In the genomic region with DNA sequence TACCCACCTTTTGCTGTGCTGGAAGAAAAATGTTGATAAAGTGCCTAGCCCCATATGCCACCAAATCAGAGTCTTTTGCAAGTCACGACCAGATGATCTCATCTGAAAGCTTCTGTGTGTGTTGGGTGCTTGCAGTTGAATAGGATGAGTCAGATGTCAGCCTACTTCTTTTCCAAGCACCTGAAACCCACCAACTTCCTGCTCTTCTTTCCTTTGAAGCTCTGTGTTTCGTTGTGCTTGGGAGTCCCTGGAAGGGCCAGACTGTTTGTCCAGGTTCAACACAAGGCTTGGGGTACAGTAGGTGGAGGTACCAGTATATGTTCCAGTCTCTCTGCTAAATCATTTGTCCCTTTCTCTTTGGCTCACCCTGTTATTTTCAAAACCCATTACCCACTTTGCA, we compare ENCODE assay signal across 8 cellular contexts. TPM values are rescaled to one million over a fixed set of nuclear protein-coding genes. Genes with fewer than 3 reads are reported as not detected.
DNase-seq lines count a peak whose midpoint lies in the region; ATAC-seq and TF ChIP-seq lines count a peak whose summit lies in the region.
"Had no signal": no experiment of that assay in that cellular context is flagged by ENCODE, and none has a peak within 500 bp of the region (broad histone marks: within the 10 kb centered on the region; RNA-seq: fewer than 3 reads in every experiment).

No MANE protein-coding gene starts in this region.

- H3K36me3 Mint-ChIP-seq in CD8-positive, alpha-beta T cell, result no peaks in the 10 kb centered on the region
- no peaks in the 10 kb centered on the region for H3K36me3 Mint-ChIP-seq in naive thymus-derived CD8-positive, alpha-beta T cell
- H3K36me3 Mint-ChIP-seq in glutamatergic neuron (ENCODE audit: unreplicated experiment) (no peaks in the 10 kb centered on the region), progenitor cell of endocrine pancreas (ENCODE audit: insufficient read depth) (no peaks in the 10 kb centered on the region)

- H3K27me3 ChIP-seq in CD8-positive, alpha-beta T cell (ENCODE audit: insufficient read depth, low read length), result no peaks in the 10 kb centered on the region

- CTCF ChIA-PET in CD8-positive, alpha-beta T cell (lab: Charles Lee), result interaction anchor here (0.7 kb wide), 1 partner anchor 9 kb away, joined by 3 read pairs; no protein-coding TSS in a partner anchor
- CTCF ChIA-PET in HEK293 (lab: Yijun Ruan, JAX), result interaction anchor here (0.9 to 1.3 kb wide), 2 partner anchors 12 to 39 kb away, joined by 3 to 5 read pairs; no protein-coding TSS in a partner anchor

- H3K27me3 Mint-ChIP-seq in CD8-positive, alpha-beta T cell (ENCODE audit: low read depth), result no peaks in the 10 kb centered on the region
- H3K27me3 Mint-ChIP-seq in naive thymus-derived CD8-positive, alpha-beta T cell, result no peaks in the 10 kb centered on the region
- peaks cover 10% of the 10 kb centered on the region for H3K27me3 Mint-ChIP-seq in glutamatergic neuron (ENCODE audit: unreplicated experiment)
- peaks cover 13% of the 10 kb centered on the region for H3K27me3 Mint-ChIP-seq in progenitor cell of endocrine pancreas

- no peak overlapping the region for H3K4me3 Mint-ChIP-seq in CD8-positive, alpha-beta T cell
- no peak overlapping the region for H3K4me3 Mint-ChIP-seq in naive thymus-derived CD8-positive, alpha-beta T cell
- H3K4me3 Mint-ChIP-seq in glutamatergic neuron (ENCODE audit: unreplicated experiment) (no peak overlapping the region), progenitor cell of endocrine pancreas (ENCODE audit: low read depth) (no peak overlapping the region)

- no peaks in the 10 kb centered on the region for H3K36me3 ChIP-seq in CD8-positive, alpha-beta T cell (ENCODE audit: insufficient read depth, low read length)
- no peaks in the 10 kb centered on the region for H3K36me3 ChIP-seq in HEK293 (ENCODE audit: control insufficient read depth in 2 of 2, insufficient read depth in 1 of 2, low read length in 2 of 2)

- TF ChIP-seq CTCF in CD8-positive, alpha-beta T cell (IDR thresholded peaks at IDR 0.05), result no peak
- TF ChIP-seq CTCF in HEK293 (tag by site-specific recombination; IDR thresholded peaks at IDR 0.05) (no peak), glutamatergic neuron (IDR thresholded peaks at IDR 0.05; ENCODE audit: partially characterized antibody, unreplicated experiment) (no peak), progenitor cell of endocrine pancreas (IDR thresholded peaks at IDR 0.05; ENCODE audit: unreplicated experiment) (no peak)

- no peak overlapping the region for H3K27ac Mint-ChIP-seq in CD8-positive, alpha-beta T cell
- H3K27ac Mint-ChIP-seq in naive thymus-derived CD8-positive, alpha-beta T cell, result peak overlapping the region; percentile 16 to 88 (median 57)
- no peak overlapping the region for H3K27ac Mint-ChIP-seq in glutamatergic neuron (ENCODE audit: unreplicated experiment)
- no peak overlapping the region for H3K27ac Mint-ChIP-seq in progenitor cell of endocrine pancreas

- H3K9me3 ChIP-seq in CD8-positive, alpha-beta T cell (ENCODE audit: low read length), result no peaks in the 10 kb centered on the region
- no peaks in the 10 kb centered on the region for H3K9me3 ChIP-seq in HEK293 (ENCODE audit: control insufficient read depth, insufficient read depth, low read depth, low read length)

- peaks cover 23% of the 10 kb centered on the region for H3K4me1 ChIP-seq in CD8-positive, alpha-beta T cell (ENCODE audit: insufficient read depth, low read length)
- no peaks in the 10 kb centered on the region for H3K4me1 ChIP-seq in HEK293 (ENCODE audit: control insufficient read depth, insufficient read depth, low read length)

- no peaks in the 10 kb centered on the region for H3K9me3 Mint-ChIP-seq in CD8-positive, alpha-beta T cell
- H3K9me3 Mint-ChIP-seq in naive thymus-derived CD8-positive, alpha-beta T cell, result no peaks in the 10 kb centered on the region
- H3K9me3 Mint-ChIP-seq in glutamatergic neuron (ENCODE audit: unreplicated experiment), result peaks cover 5% of the 10 kb centered on the region
- H3K9me3 Mint-ChIP-seq in progenitor cell of endocrine pancreas (ENCODE audit: low read depth), result no peaks in the 10 kb centered on the region

- no peak overlapping the region for H3K4me3 ChIP-seq in CD8-positive, alpha-beta T cell (ENCODE audit: low read depth, low read length)
- no peak overlapping the region for H3K4me3 ChIP-seq in HEK293 (ENCODE audit: low read depth, low read length)

- peaks cover 38% of the 10 kb centered on the region for H3K4me1 Mint-ChIP-seq in CD8-positive, alpha-beta T cell (ENCODE audit: low read depth)
- H3K4me1 Mint-ChIP-seq in naive thymus-derived CD8-positive, alpha-beta T cell, result peaks cover 29 to 44% (median 39%) of the 10 kb centered on the region in 4 donors
- H3K4me1 Mint-ChIP-seq in glutamatergic neuron (ENCODE audit: low read depth, unreplicated experiment) (peaks cover 14% of the 10 kb centered on the region), progenitor cell of endocrine pancreas (ENCODE audit: low read depth) (no peaks in the 10 kb centered on the region)

- intact Hi-C loops in CD8-positive, alpha-beta T cell (cut with DNase I, micrococcal nuclease), result no loop called here

- H3K27ac ChIP-seq in CD8-positive, alpha-beta T cell (ENCODE audit: low read depth, low read length), result no peak overlapping the region
- H3K27ac ChIP-seq in HEK293 (ENCODE audit: extremely low read depth, low read depth, low read length), result no peak overlapping the region

- peak; percentile 40 for ATAC-seq in CD8-positive, alpha-beta T cell
- ATAC-seq in naive thymus-derived CD8-positive, alpha-beta T cell, result peak in 1 of 2 donors; percentile 33

- POLR2A ChIA-PET in CD8-positive, alpha-beta T cell (lab: Charles Lee), result no interaction called here
- POLR2A ChIA-PET in HEK293 (lab: Yijun Ruan, JAX), result no interaction called here
- POLR2A ChIA-PET in naive thymus-derived CD8-positive, alpha-beta T cell (lab: Charles Lee), result interaction anchor here (0.7 to 1.0 kb wide), 2 partner anchors 11 to 87 kb away, joined by 5 to 7 read pairs; no protein-coding TSS in a partner anchor

- DNase-seq in CD8-positive, alpha-beta T cell, result no peak
- peak; percentile 26 for DNase-seq in astrocyte of the hippocampus (ENCODE audit: low read depth, low spot score)
- DNase-seq in naive thymus-derived CD8-positive, alpha-beta T cell, result peak in 1 of 10 donors; percentile 2
- no peak for DNase-seq in glutamatergic neuron
- no peak for DNase-seq in progenitor cell of endocrine pancreas (ENCODE audit: low spot score, unreplicated experiment)
- no peak for DNase-seq in NCI-H82 (lab: John Stamatoyannopoulos, UW)
- DNase-seq: small intestine had no signal

TF ChIP-seq in HEK293, 187 proteins besides CTCF, POLR2A, EP300 and RAD21:
- 0 out of 2 replicates have a peak, but pooled peaks have one; percentile 12 for TF ChIP-seq ZNF660 (tag by site-specific recombination; IDR thresholded peaks at IDR 0.05)
- no peak for TF ChIP-seq KLF16 (tag by site-specific recombination; IDR thresholded peaks at IDR 0.05)
- TF ChIP-seq SETDB1 (IDR thresholded peaks at IDR 0.05; ENCODE audit: insufficient read length, low read length), result no peak
- TF ChIP-seq, protein P1, sequence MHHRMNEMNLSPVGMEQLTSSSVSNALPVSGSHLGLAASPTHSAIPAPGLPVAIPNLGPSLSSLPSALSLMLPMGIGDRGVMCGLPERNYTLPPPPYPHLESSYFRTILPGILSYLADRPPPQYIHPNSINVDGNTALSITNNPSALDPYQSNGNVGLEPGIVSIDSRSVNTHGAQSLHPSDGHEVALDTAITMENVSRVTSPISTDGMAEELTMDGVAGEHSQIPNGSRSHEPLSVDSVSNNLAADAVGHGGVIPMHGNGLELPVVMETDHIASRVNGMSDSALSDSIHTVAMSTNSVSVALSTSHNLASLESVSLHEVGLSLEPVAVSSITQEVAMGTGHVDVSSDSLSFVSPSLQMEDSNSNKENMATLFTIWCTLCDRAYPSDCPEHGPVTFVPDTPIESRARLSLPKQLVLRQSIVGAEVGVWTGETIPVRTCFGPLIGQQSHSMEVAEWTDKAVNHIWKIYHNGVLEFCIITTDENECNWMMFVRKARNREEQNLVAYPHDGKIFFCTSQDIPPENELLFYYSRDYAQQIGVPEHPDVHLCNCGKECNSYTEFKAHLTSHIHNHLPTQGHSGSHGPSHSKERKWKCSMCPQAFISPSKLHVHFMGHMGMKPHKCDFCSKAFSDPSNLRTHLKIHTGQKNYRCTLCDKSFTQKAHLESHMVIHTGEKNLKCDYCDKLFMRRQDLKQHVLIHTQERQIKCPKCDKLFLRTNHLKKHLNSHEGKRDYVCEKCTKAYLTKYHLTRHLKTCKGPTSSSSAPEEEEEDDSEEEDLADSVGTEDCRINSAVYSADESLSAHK (tag by site-specific recombination; IDR thresholded peaks at IDR 0.05), result no peak
- TF ChIP-seq ZNF114 (tag by site-specific recombination; IDR thresholded peaks at IDR 0.05), result no peak
- TF ChIP-seq ZNF560 (tag by site-specific recombination; IDR thresholded peaks at IDR 0.05; ENCODE audit: borderline replicate concordance), result no peak

RNA-seq across cellular contexts. Expression of a gene that starts 36.8 kb away (rescaled TPM):
- 10 to 100 TPM; 11.3 to 12.1 TPM for total RNA-seq in CD8-positive, alpha-beta T cell
- 10 to 100 TPM; 20.8 to 22.2 TPM for total RNA-seq in naive thymus-derived CD8-positive, alpha-beta T cell
- 10 to 100 TPM; 12.4 to 28.2 (median 13.7) TPM for polyA plus RNA-seq in naive thymus-derived CD8-positive, alpha-beta T cell
- total RNA-seq in glutamatergic neuron (ENCODE audit: unreplicated experiment), result 16.0 TPM
- 26.0 and 29.3 TPM in 2 replicates for total RNA-seq in progenitor cell of endocrine pancreas

Comparison
In these comparisons a context has a peak if more than half of its experiments do, and no peak if none do; other contexts are left out.
1. H3K27ac Mint-ChIP-seq: peak in naive thymus-derived CD8-positive, alpha-beta T cell (10 of 10); none in CD8-positive, alpha-beta T cell (single experiment), glutamatergic neuron (single experiment) and progenitor cell of endocrine pancreas (single experiment).